In genomic region chr2:149648282-149649030, GRCh38 we compare ENCODE assay signal across 9 cellular contexts.
DNase-seq lines count a peak whose midpoint lies in the region; ATAC-seq and TF ChIP-seq lines count a peak whose summit lies in the region.
"Had no signal": no experiment of that assay in that cellular context is flagged by ENCODE, and none has a peak within 500 bp of the region (broad histone marks: within the 10 kb centered on the region; RNA-seq: fewer than 3 reads in every experiment).

No MANE protein-coding gene starts in this region.

- H3K27me3 ChIP-seq in MG63 (no peaks in the 10 kb centered on the region), lower lobe of right lung (ENCODE audit: low read depth) (no peaks in the 10 kb centered on the region), ovary (no peaks in the 10 kb centered on the region)

- H3K27ac ChIP-seq in lower lobe of right lung (peak overlapping the region; percentile 41), ovary (no peak overlapping the region)

- ATAC-seq in lower lobe of right lung (peak; percentile 73 to 82), HG03457 (IDR thresholded peaks at IDR 0.05; ENCODE audit: unreplicated experiment) (no peak), HG03139 (IDR thresholded peaks at IDR 0.05; ENCODE audit: unreplicated experiment) (no peak)

- TF ChIP-seq CTCF in lower lobe of right lung (IDR thresholded peaks at IDR 0.05) = no peak
- no peak for TF ChIP-seq CTCF in ovary (IDR thresholded peaks at IDR 0.05)

- no peak overlapping the region for H3K4me3 ChIP-seq in MG63
- no peak overlapping the region for H3K4me3 ChIP-seq in lower lobe of right lung
- H3K4me3 ChIP-seq in ovary = no peak overlapping the region

- H3K9me3 ChIP-seq in MG63 (no peaks in the 10 kb centered on the region), lower lobe of right lung (no peaks in the 10 kb centered on the region), ovary (no peaks in the 10 kb centered on the region)

- intact Hi-C loops in lower lobe of right lung (cut with DNase I) = no loop called here
- intact Hi-C loops in ovary (cut with DNase I) = no loop called here

- DNase-seq in ACHN (peak; percentile 67), MG63 (peak; percentile 75), dedifferentiated amniotic fluid mesenchymal stem cell (ENCODE audit: extremely low spot score) (peak; percentile 92), lower lobe of right lung (no peak), ecto neural progenitor cell (ENCODE audit: low spot score) (no peak), ovary (no peak)
- DNase-seq: CD4-positive, CD25-positive, alpha-beta regulatory T cell had no signal

- H3K4me1 ChIP-seq in lower lobe of right lung (peaks cover 7% of the 10 kb centered on the region), ovary (ENCODE audit: insufficient read depth) (no peaks in the 10 kb centered on the region)

- TF ChIP-seq EP300 in ovary (IDR thresholded peaks at IDR 0.05) = no peak

- in situ Hi-C loops in ACHN (cut with HindIII; ENCODE audit: low pct_ligation_motif_present, low pct_unique_long_range_greater_than_20kb, low sequenced_read_pairs) = no loop called here

- H3K36me3 ChIP-seq in MG63 = no peaks in the 10 kb centered on the region
- H3K36me3 ChIP-seq in lower lobe of right lung = no peaks in the 10 kb centered on the region
- no peaks in the 10 kb centered on the region for H3K36me3 ChIP-seq in ovary

- WGBS in ovary, 3 donors = 35 to 51% (median 43%) methylated on average over 3 of the region's 3 CpGs

- TF ChIP-seq POLR2A in ovary (IDR thresholded peaks at IDR 0.05) = no peak

Comparison
In these comparisons a context has a peak if more than half of its experiments do, and no peak if none do; other contexts are left out.
1. DNase-seq: peak in ACHN (single experiment), MG63 (single experiment) and dedifferentiated amniotic fluid mesenchymal stem cell (single experiment); none in lower lobe of right lung (single experiment), ecto neural progenitor cell (single experiment) and ovary (0 of 5).
2. ATAC-seq: peak in lower lobe of right lung (2 of 2); none in HG03457 (single experiment) and HG03139 (single experiment).